Comparison of ENCODE assay signal across 1 cellular context in genomic region chr12:124278389-124279101, GRCh38.
TF ChIP-seq lines count a peak whose summit lies in the region.

No MANE protein-coding gene starts in this region.

TF ChIP-seq in H1, 55 proteins besides CTCF, POLR2A, EP300 and RAD21 (continued from another document):
- TF ChIP-seq ATF2 (IDR thresholded peaks at IDR 0.05; ENCODE audit: low read length) (no peak), TAF1 (IDR thresholded peaks at IDR 0.05; ENCODE audit: low read depth, low read length) (no peak), CTBP2 (IDR thresholded peaks at IDR 0.05; ENCODE audit: borderline replicate concordance, insufficient read depth, insufficient read length, low read length) (no peak), FOSL1 (IDR thresholded peaks at IDR 0.05; ENCODE audit: insufficient read depth, low read depth, low read length) (no peak), SP2 (IDR thresholded peaks at IDR 0.05; ENCODE audit: low read length) (no peak), JUN (IDR thresholded peaks at IDR 0.05; ENCODE audit: low read depth, low read length) (no peak), POLR2AphosphoS5 (IDR thresholded peaks at IDR 0.05; ENCODE audit: low read depth, low read length) (no peak), USF2 (IDR thresholded peaks at IDR 0.05; ENCODE audit: low read length) (no peak), CBX5 (IDR thresholded peaks at IDR 0.05; ENCODE audit: low read depth, low read length) (no peak), CHD7 (IDR thresholded peaks at IDR 0.05; ENCODE audit: insufficient replicate concordance, low read length) (no peak)
